In genomic region chr4:165275357-165275756, GRCh38 we compare ENCODE assay signal across 7 cellular contexts.
ATAC-seq lines count a peak whose summit lies in the region.
"Not testable (repeated sequence)": the region's sequence is repeated elsewhere in the genome, so short reads cannot be mapped to it uniquely, and the experiment has no call there.

No MANE protein-coding gene starts in this region.

- H3K4me3 Mint-ChIP-seq in stimulated activated memory B cell treated with anti-CD40 and anti-IgM and Interleukin-4, amounts not matched to agents 10 μg/mL and 1 μg/mL and 100 μg/mL, for 72 hours, result not testable (repeated sequence)

- peaks cover 39% of the 10 kb centered on the region for H3K36me3 Mint-ChIP-seq in stimulated activated memory B cell treated with anti-CD40 and anti-IgM and Interleukin-4, amounts not matched to agents 10 μg/mL and 1 μg/mL and 100 μg/mL, for 72 hours

- ATAC-seq in GM18868 (IDR thresholded peaks at IDR 0.05; ENCODE audit: unreplicated experiment) (peak; percentile 76), GM19463 (IDR thresholded peaks at IDR 0.05; ENCODE audit: unreplicated experiment) (peak; percentile 72), GM21717 (IDR thresholded peaks at IDR 0.05; ENCODE audit: unreplicated experiment) (peak; percentile 77), HG02884 (IDR thresholded peaks at IDR 0.05; ENCODE audit: unreplicated experiment) (peak; percentile 69), HG03108 (IDR thresholded peaks at IDR 0.05; ENCODE audit: unreplicated experiment) (peak; percentile 66), HG03565 (IDR thresholded peaks at IDR 0.05; ENCODE audit: unreplicated experiment) (peak; percentile 53)
- peak; percentile 31 for ATAC-seq in stimulated activated memory B cell treated with anti-CD40 and anti-IgM and Interleukin-4, amounts not matched to agents 10 μg/mL and 1 μg/mL and 100 μg/mL, for 72 hours

- not testable (repeated sequence) for H3K27ac Mint-ChIP-seq in stimulated activated memory B cell treated with anti-CD40 and anti-IgM and Interleukin-4, amounts not matched to agents 10 μg/mL and 1 μg/mL and 100 μg/mL, for 72 hours

- not testable (repeated sequence) for H3K27me3 Mint-ChIP-seq in stimulated activated memory B cell treated with anti-CD40 and anti-IgM and Interleukin-4, amounts not matched to agents 10 μg/mL and 1 μg/mL and 100 μg/mL, for 72 hours

- H3K4me1 Mint-ChIP-seq in stimulated activated memory B cell treated with anti-CD40 and anti-IgM and Interleukin-4, amounts not matched to agents 10 μg/mL and 1 μg/mL and 100 μg/mL, for 72 hours, result peaks cover 10% of the 10 kb centered on the region

- H3K9me3 Mint-ChIP-seq in stimulated activated memory B cell treated with anti-CD40 and anti-IgM and Interleukin-4, amounts not matched to agents 10 μg/mL and 1 μg/mL and 100 μg/mL, for 72 hours, result not testable (repeated sequence)

Comparison
In these comparisons a context has a peak if more than half of its experiments do, and no peak if none do; other contexts are left out.
1. Peak in every context shown above with its lines: ATAC-seq.